Comparison of ENCODE assay signal across 25 cellular contexts in genomic region chr13:91878491-91878890, GRCh38.
"Had no signal": no experiment of that assay in that cellular context is flagged by ENCODE, and none has a peak within 500 bp of the region (broad histone marks: within the 10 kb centered on the region; RNA-seq: fewer than 3 reads in every experiment).

No MANE protein-coding gene starts in this region.

- H3K27ac Mint-ChIP-seq: dendritic cell treated with granulocyte-macrophage colony-stimulating factor and Interleukin-4, amounts not matched to agents 40 ng/mL and 50 ng/mL, for 4 days; effector memory CD8-positive, alpha-beta T cell; endodermal cell; memory B cell had no signal

- H3K36me3 Mint-ChIP-seq: memory B cell had no signal

- DNase-seq: colonic mucosa; cortex of kidney; effector CD8-positive, alpha-beta T cell; effector memory CD8-positive, alpha-beta T cell; endodermal cell; erythroblast; esophagus squamous epithelium; foreskin fibroblast; foreskin melanocyte; gastrocnemius medialis; glutamatergic neuron; head of caudate nucleus; heart right ventricle; hippocampal formation; left cardiac atrium; left lung; left ventricle myocardium superior; lower lobe of right lung; mesendoderm; midbrain had no signal

- H3K9me3 Mint-ChIP-seq: endodermal cell had no signal

- H3K4me1 Mint-ChIP-seq: memory B cell had no signal

- H3K27me3 Mint-ChIP-seq: dendritic cell treated with granulocyte-macrophage colony-stimulating factor and Interleukin-4, amounts not matched to agents 40 ng/mL and 50 ng/mL, for 4 days; effector memory CD8-positive, alpha-beta T cell; memory B cell had no signal

- FAIRE-seq: endometrium, islet of Langerhans, keratinocyte had no signal

- H3K4me3 Mint-ChIP-seq: dendritic cell treated with granulocyte-macrophage colony-stimulating factor and Interleukin-4, amounts not matched to agents 40 ng/mL and 50 ng/mL, for 4 days; effector memory CD8-positive, alpha-beta T cell; endodermal cell; memory B cell had no signal
